Comparison of ENCODE assay signal across 20 cellular contexts in the genomic region with DNA sequence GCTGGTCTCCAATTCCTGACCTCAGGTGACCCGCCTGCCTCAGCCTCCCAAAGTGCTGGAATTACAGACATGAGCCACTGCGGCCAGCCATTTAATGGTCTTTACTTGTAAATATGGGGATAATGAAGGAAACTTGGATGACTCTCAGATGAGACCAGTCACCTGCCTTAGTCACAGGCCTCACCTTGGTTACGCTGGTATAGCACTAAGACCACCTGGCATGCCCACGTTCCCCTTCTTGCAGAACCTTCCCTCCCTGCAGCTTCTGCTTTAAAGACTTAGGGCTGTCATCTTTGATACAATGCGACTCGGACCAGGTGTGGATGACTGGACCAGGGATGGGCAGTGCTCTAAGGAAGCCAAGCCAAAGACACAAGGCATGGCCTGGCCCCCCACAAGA.
"Had no signal": no experiment of that assay in that cellular context is flagged by ENCODE, and none has a peak within 500 bp of the region (broad histone marks: within the 10 kb centered on the region; RNA-seq: fewer than 3 reads in every experiment).

No MANE protein-coding gene starts in this region.

- ATAC-seq: effector memory CD8-positive, alpha-beta T cell; left ventricle myocardium superior; lower lobe of right lung; mucosa of descending colon; psoas muscle; right cardiac atrium; stimulated activated effector memory CD8-positive, alpha-beta T cell treated with anti-CD3 and anti-CD28 coated beads, Interleukin-12 subunit alpha, Interleukin-12 subunit beta, amount 100 ng/mL, for 72 hours had no signal

- H3K27me3 Mint-ChIP-seq: effector memory CD8-positive, alpha-beta T cell; naive B cell had no signal

- DNase-seq: cortex of kidney; effector memory CD8-positive, alpha-beta T cell; erythroblast; head of caudate nucleus; left ventricle myocardium superior; lower lobe of right lung; mucosa of descending colon; naive B cell; nucleus accumbens; ovary; posterior cingulate gyrus; psoas muscle; right cardiac atrium; sigmoid colon; stimulated activated CD4-positive, alpha-beta T cell treated with anti-CD3 and anti-CD28 coated beads, Interleukin-2, amount 100 ng/mL, for 24 hours; stimulated activated CD4-positive, alpha-beta T cell treated with anti-CD3 and anti-CD28 coated beads, Interleukin-4, amount 100 ng/mL, for 24 hours; stimulated activated naive CD4-positive, alpha-beta T cell treated with Interleukin-2 at 50 U/mL for 16 hours; upper lobe of left lung had no signal

- H3K36me3 Mint-ChIP-seq: naive B cell; stimulated activated effector memory CD8-positive, alpha-beta T cell treated with anti-CD3 and anti-CD28 coated beads, Interleukin-12 subunit alpha, Interleukin-12 subunit beta, amount 100 ng/mL, for 72 hours had no signal

- H3K4me1 Mint-ChIP-seq: naive B cell; stimulated activated effector memory CD8-positive, alpha-beta T cell treated with anti-CD3 and anti-CD28 coated beads, Interleukin-12 subunit alpha, Interleukin-12 subunit beta, amount 100 ng/mL, for 72 hours had no signal

- H3K4me3 Mint-ChIP-seq: effector memory CD8-positive, alpha-beta T cell; naive B cell; nephron; stimulated activated effector memory CD8-positive, alpha-beta T cell treated with anti-CD3 and anti-CD28 coated beads, Interleukin-12 subunit alpha, Interleukin-12 subunit beta, amount 100 ng/mL, for 72 hours had no signal

- H3K27ac Mint-ChIP-seq: effector memory CD8-positive, alpha-beta T cell; stimulated activated effector memory CD8-positive, alpha-beta T cell treated with anti-CD3 and anti-CD28 coated beads, Interleukin-12 subunit alpha, Interleukin-12 subunit beta, amount 100 ng/mL, for 72 hours had no signal
